In genomic region chr13:106818971-106819370, GRCh38 we compare ENCODE assay signal across 26 cellular contexts.
"Had no signal": no experiment of that assay in that cellular context is flagged by ENCODE, and none has a peak within 500 bp of the region (broad histone marks: within the 10 kb centered on the region; RNA-seq: fewer than 3 reads in every experiment).

No MANE protein-coding gene starts in this region.

- DNase-seq: islet precursor cell; left ventricle myocardium inferior; mesendoderm; naive B cell; natural killer cell; nephron progenitor cell; occipital lobe; right lobe of liver; stimulated activated CD4-positive, alpha-beta T cell treated with anti-CD3 and anti-CD28 coated beads, Interleukin-1b, Interleukin-23, amount 100 ng/mL, for 48 hours; stimulated activated CD4-positive, alpha-beta T cell treated with anti-CD3 and anti-CD28 coated beads, Interleukin-2, amount 100 ng/mL, for 48 hours; stimulated activated CD4-positive, alpha-beta T cell treated with anti-CD3 and anti-CD28 coated beads, Interleukin-4, amount 100 ng/mL, for 4 hours; stimulated activated CD8-positive, alpha-beta memory T cell treated with anti-CD3 and anti-CD28 coated beads, Interleukin-4, amount 100 ng/mL, for 48 hours; stimulated activated naive CD4-positive, alpha-beta T cell treated with Interleukin-2 at 50 U/mL for 16 hours; stimulated activated naive CD8-positive, alpha-beta T cell treated with anti-CD3 and anti-CD28 coated beads, Interleukin-15, amount 100 ng/mL, for 72 hours; substantia nigra; upper lobe of left lung had no signal

- H3K4me3 Mint-ChIP-seq: mesothelial cell of epicardium; naive B cell; natural killer cell; nephron progenitor cell; neural progenitor cell; stimulated activated memory B cell treated with anti-CD40 and anti-IgM and Interleukin-4, amounts not matched to agents 10 μg/mL and 1 μg/mL and 100 μg/mL, for 72 hours; stimulated activated naive CD8-positive, alpha-beta T cell treated with anti-CD3 and anti-CD28 coated beads, Interleukin-15, amount 100 ng/mL, for 72 hours had no signal

- H3K9ac ChIP-seq: neural progenitor cell had no signal

- H3K79me2 ChIP-seq: hepatocyte had no signal

- H3K27me3 ChIP-seq: hepatocyte, neural progenitor cell, neutrophil, right atrium auricular region, right lobe of liver, tibial nerve, upper lobe of left lung had no signal

- H3K27ac Mint-ChIP-seq: mesothelial cell of epicardium; naive B cell; natural killer cell; nephron progenitor cell; neural progenitor cell; progenitor cell of endocrine pancreas; stimulated activated memory B cell treated with anti-CD40 and anti-IgM and Interleukin-4, amounts not matched to agents 10 μg/mL and 1 μg/mL and 100 μg/mL, for 72 hours; stimulated activated naive CD8-positive, alpha-beta T cell treated with anti-CD3 and anti-CD28 coated beads, Interleukin-15, amount 100 ng/mL, for 72 hours had no signal

- H3K36me3 Mint-ChIP-seq: mesothelial cell of epicardium; naive B cell; natural killer cell; neural progenitor cell; stimulated activated memory B cell treated with anti-CD40 and anti-IgM and Interleukin-4, amounts not matched to agents 10 μg/mL and 1 μg/mL and 100 μg/mL, for 72 hours had no signal

- H3K4me1 ChIP-seq: right atrium auricular region, right lobe of liver, tibial nerve, upper lobe of left lung had no signal

- H3K27me3 Mint-ChIP-seq: progenitor cell of endocrine pancreas; stimulated activated memory B cell treated with anti-CD40 and anti-IgM and Interleukin-4, amounts not matched to agents 10 μg/mL and 1 μg/mL and 100 μg/mL, for 72 hours had no signal

- H3K4me2 ChIP-seq: hepatocyte, neural progenitor cell, smooth muscle cell had no signal

- ATAC-seq: natural killer cell; right lobe of liver; stimulated activated naive CD8-positive, alpha-beta T cell treated with anti-CD3 and anti-CD28 coated beads, Interleukin-15, amount 100 ng/mL, for 72 hours had no signal

- H2AFZ ChIP-seq: hepatocyte, neural progenitor cell had no signal

- H3K9me3 Mint-ChIP-seq: mesothelial cell of epicardium; nephron progenitor cell; neural progenitor cell; stimulated activated naive CD8-positive, alpha-beta T cell treated with anti-CD3 and anti-CD28 coated beads, Interleukin-15, amount 100 ng/mL, for 72 hours had no signal

- H3K9me3 ChIP-seq: left ventricle myocardium inferior, neutrophil, right atrium auricular region, right lobe of liver, tibial nerve, upper lobe of left lung had no signal

- H3K4me3 ChIP-seq: hepatocyte, left ventricle myocardium inferior, lung, neural progenitor cell, right atrium auricular region, right lobe of liver, smooth muscle cell, tibial nerve, upper lobe of left lung had no signal

- H3K27ac ChIP-seq: hepatocyte, left ventricle myocardium inferior, neural progenitor cell, neutrophil, right atrium auricular region, right lobe of liver, tibial nerve, upper lobe of left lung had no signal

- H3K4me1 Mint-ChIP-seq: naive B cell; natural killer cell; stimulated activated memory B cell treated with anti-CD40 and anti-IgM and Interleukin-4, amounts not matched to agents 10 μg/mL and 1 μg/mL and 100 μg/mL, for 72 hours; stimulated activated naive CD8-positive, alpha-beta T cell treated with anti-CD3 and anti-CD28 coated beads, Interleukin-15, amount 100 ng/mL, for 72 hours had no signal

- H3K36me3 ChIP-seq: left ventricle myocardium inferior, neural progenitor cell, neutrophil, right atrium auricular region, right lobe of liver, tibial nerve, upper lobe of left lung had no signal
